ENCODE assay signal across 8 cellular contexts in genomic region chr4:139176299-139177048, GRCh38. TPM values are rescaled to one million over a fixed set of nuclear protein-coding genes. Genes with fewer than 3 reads are reported as not detected.
DNase-seq lines count a peak whose midpoint lies in the region; ATAC-seq, FAIRE-seq and TF ChIP-seq lines count a peak whose summit lies in the region.

No MANE protein-coding gene starts in this region.

- CTCF ChIA-PET in activated CD4-positive, alpha-beta T cell treated with anti-CD3 and anti-CD28 coated beads, Interleukin-2, amount 10 ng/mL, durations not matched to agents 7 days and 5 days (lab: Charles Lee) = interaction anchor here (0.6 to 1.7 kb wide), 3 partner anchors 23 to 479 kb away, joined by 3 to 6 read pairs (median 3); no protein-coding TSS in a partner anchor
- CTCF ChIA-PET in HepG2 (lab: Yijun Ruan, JAX; ENCODE audit: low intra/inter-chr PET ratio, low total read pairs) = no interaction called here

- TF ChIP-seq EP300 in HepG2 (IDR thresholded peaks at IDR 0.05; ENCODE audit: low read depth in 2 of 2, low read length in 2 of 2) (no peak; a peak in 1 of 4 replicates), HepG2 (CRISPR knock-in tag; IDR thresholded peaks at IDR 0.05; ENCODE audit: borderline replicate concordance) (no peak)

- no peaks in the 10 kb centered on the region for H3K9me3 ChIP-seq in HepG2 (ENCODE audit: low read length)

- no peak overlapping the region for H2AFZ ChIP-seq in HepG2 (ENCODE audit: low read length)

- H3K27ac Mint-ChIP-seq in activated CD4-positive, alpha-beta T cell treated with anti-CD3 and anti-CD28 coated beads, Interleukin-2, amount 10 ng/mL, durations not matched to agents 7 days and 5 days = peak overlapping the region; percentile 88
- H3K27ac Mint-ChIP-seq in dendritic cell treated with granulocyte-macrophage colony-stimulating factor and Interleukin-4, amounts not matched to agents 40 ng/mL and 50 ng/mL, for 4 days = peak overlapping the region; percentile 98

- H3K79me2 ChIP-seq in HepG2 (ENCODE audit: insufficient read depth, low read length) = peaks cover 39% of the 10 kb centered on the region

- peaks cover 47% of the 10 kb centered on the region for H3K4me1 ChIP-seq in HepG2 (ENCODE audit: insufficient read depth, low read length)

- intact Hi-C loops in dendritic cell treated with granulocyte-macrophage colony-stimulating factor and Interleukin-4, amounts not matched to agents 40 ng/mL and 50 ng/mL, for 4 days (cut with micrococcal nuclease) = loop anchor here (2.0 to 10.0 kb wide), 3 partner anchors 94 to 142 kb away; partner anchors contain the start of gene NAA15
- intact Hi-C loops in HepG2 (cut with micrococcal nuclease; ENCODE audit: unreplicated experiment) = loop anchor here (2.0 to 5.0 kb wide), 4 partner anchors 51 to 146 kb away; partner anchors contain the start of gene NAA15

- peak overlapping the region; percentile 97 for H3K27ac ChIP-seq in HepG2 (ENCODE audit: extremely low read length, insufficient read depth, low read length)

- peak; percentile 45; the same call in 1 of the 2 replicates for TF ChIP-seq RAD21 in HepG2 (CRISPR knock-in tag; IDR thresholded peaks at IDR 0.05)

- WGBS in HepG2 (ENCODE audit: low lambda C conversion rate) = 0% methylated on average over 6 of the region's 89 CpGs

- H3K36me3 Mint-ChIP-seq in activated CD4-positive, alpha-beta T cell treated with anti-CD3 and anti-CD28 coated beads, Interleukin-2, amount 10 ng/mL, durations not matched to agents 7 days and 5 days (ENCODE audit: low read depth) = no peaks in the 10 kb centered on the region
- peaks cover 30% of the 10 kb centered on the region for H3K36me3 Mint-ChIP-seq in dendritic cell treated with granulocyte-macrophage colony-stimulating factor and Interleukin-4, amounts not matched to agents 40 ng/mL and 50 ng/mL, for 4 days (ENCODE audit: low read depth)

- H3K4me3 Mint-ChIP-seq in activated CD4-positive, alpha-beta T cell treated with anti-CD3 and anti-CD28 coated beads, Interleukin-2, amount 10 ng/mL, durations not matched to agents 7 days and 5 days = peak overlapping the region; percentile 83
- peak overlapping the region; percentile 95 for H3K4me3 Mint-ChIP-seq in dendritic cell treated with granulocyte-macrophage colony-stimulating factor and Interleukin-4, amounts not matched to agents 40 ng/mL and 50 ng/mL, for 4 days

- no peaks in the 10 kb centered on the region for H3K36me3 ChIP-seq in HepG2 (replicated peaks in 1 of 2; ENCODE audit: control insufficient read depth in 1 of 2, insufficient read depth in 2 of 2, low read length in 2 of 2)

- H3K4me1 Mint-ChIP-seq in activated CD4-positive, alpha-beta T cell treated with anti-CD3 and anti-CD28 coated beads, Interleukin-2, amount 10 ng/mL, durations not matched to agents 7 days and 5 days = peaks cover 26% of the 10 kb centered on the region
- H3K4me1 Mint-ChIP-seq in dendritic cell treated with granulocyte-macrophage colony-stimulating factor and Interleukin-4, amounts not matched to agents 40 ng/mL and 50 ng/mL, for 4 days (ENCODE audit: low read depth) = peaks cover 23% of the 10 kb centered on the region

- TF ChIP-seq CTCF in HepG2 (CRISPR knock-in tag; IDR thresholded peaks at IDR 0.05) = peak; percentile 39

- H3K27me3 ChIP-seq in HepG2 (ENCODE audit: control insufficient read depth in 1 of 2, insufficient read depth in 2 of 2, low read length in 2 of 2) = no peaks in the 10 kb centered on the region

- POLR2A ChIA-PET in activated CD4-positive, alpha-beta T cell treated with anti-CD3 and anti-CD28 coated beads, Interleukin-2, amount 10 ng/mL, durations not matched to agents 7 days and 5 days (lab: Charles Lee) = no interaction called here
- POLR2A ChIA-PET in HepG2 (lab: Yijun Ruan, JAX) = interaction anchor here (0.8 to 3.8 kb wide), 9 partner anchors 9 to 161 kb away, joined by 3 to 37 read pairs (median 11); partner anchors contain the start of genes NAA15, NDUFC1 and NOCT

- 0 out of 4 replicates have a peak, but pooled peaks have one; percentile 15 to 19 for TF ChIP-seq POLR2A in HepG2 (IDR thresholded peaks at IDR 0.05; ENCODE audit: insufficient read depth in 1 of 2, low read depth in 2 of 2, low read length in 2 of 2)

- peaks cover 32% of the 10 kb centered on the region; the same call in 1 of the 2 replicates for H4K20me1 ChIP-seq in HepG2 (ENCODE audit: insufficient read depth, low read length)

- peak overlapping the region; percentile 87 for H3K4me2 ChIP-seq in HepG2 (ENCODE audit: low read depth, low read length)

- peak overlapping the region; percentile 61 to 97 (median 97) for H3K4me3 ChIP-seq in HepG2 (replicated peaks in 1 of 3; ENCODE audit: insufficient read depth in 1 of 3, low read depth in 2 of 3, low read length in 3 of 3)

- in situ Hi-C loops in HepG2 (cut with HindIII; ENCODE audit: extremely low pct_ligation_motif_present, low pct_unique_long_range_greater_than_20kb) = no loop called here

- ATAC-seq in HG03095 (IDR thresholded peaks at IDR 0.05; ENCODE audit: unreplicated experiment) (peak; percentile 21), HepG2 (peak; percentile 72)

- FAIRE-seq in HepG2 (lab: Jason Lieb, UNC) = no peak

- H3K9me3 Mint-ChIP-seq in activated CD4-positive, alpha-beta T cell treated with anti-CD3 and anti-CD28 coated beads, Interleukin-2, amount 10 ng/mL, durations not matched to agents 7 days and 5 days = no peaks in the 10 kb centered on the region
- no peaks in the 10 kb centered on the region for H3K9me3 Mint-ChIP-seq in dendritic cell treated with granulocyte-macrophage colony-stimulating factor and Interleukin-4, amounts not matched to agents 40 ng/mL and 50 ng/mL, for 4 days

- H3K9ac ChIP-seq in HepG2 (ENCODE audit: insufficient read depth, low read depth, low read length) = peak overlapping the region; percentile 97

- DNase-seq in NCI-H524 (lab: John Stamatoyannopoulos, UW) (peak; percentile 46 to 54), NCI-H524 treated with DMSO at 0.1 percent for 48 hours (lab: John Stamatoyannopoulos, UW) (no peak), NCI-H460 (ENCODE audit: extremely low read depth, low read depth) (peak; percentile 36), HepG2 (ENCODE audit: low spot score) (peak; percentile 83)
- peak; percentile 71 for DNase-seq in activated CD4-positive, alpha-beta T cell treated with anti-CD3 and anti-CD28 coated beads, Interleukin-2, amount 10 ng/mL, durations not matched to agents 7 days and 5 days
- peak; percentile 44 to 46 for DNase-seq in stimulated activated CD4-positive, alpha-beta T cell treated with anti-CD3 and anti-CD28 coated beads, Interleukin-2, amount 100 ng/mL, for 48 hours

- peaks cover 14% of the 10 kb centered on the region for H3K27me3 Mint-ChIP-seq in activated CD4-positive, alpha-beta T cell treated with anti-CD3 and anti-CD28 coated beads, Interleukin-2, amount 10 ng/mL, durations not matched to agents 7 days and 5 days
- H3K27me3 Mint-ChIP-seq in dendritic cell treated with granulocyte-macrophage colony-stimulating factor and Interleukin-4, amounts not matched to agents 40 ng/mL and 50 ng/mL, for 4 days = no peaks in the 10 kb centered on the region

- no TSS peak for BruUV-seq in HepG2 (replicated peaks; lab: Mats Ljungman, UMichigan)

TF ChIP-seq in HepG2, 621 proteins besides CTCF, POLR2A, EP300 and RAD21 (continues in another document):
- TF ChIP-seq GTF2F1 (IDR thresholded peaks at IDR 0.05; ENCODE audit: low read length) (no peak), SATB2 (CRISPR knock-in tag; IDR thresholded peaks at IDR 0.05) (no peak), ZNF691 (CRISPR knock-in tag; IDR thresholded peaks at IDR 0.05; ENCODE audit: borderline replicate concordance, low read depth) (peak; percentile 55; the same call in 1 of the 2 replicates), TBP (CRISPR knock-in tag; IDR thresholded peaks at IDR 0.05) (no peak)

RNA-seq across cellular contexts. Expression of gene ELF2, which starts 0.5 kb away (rescaled TPM):
- total RNA-seq in NCI-H460 (2014; rRNA removed; shearing (Covaris generic)) = 23.0 and 23.7 TPM in 2 replicates
- 10.9 and 17.4 TPM in 2 replicates for polyA plus RNA-seq in NCI-H460 (2014; cell fraction: nucleus; rRNA removed)
- 10 to 100 TPM; 44.5 to 50.6 TPM for total RNA-seq in activated CD4-positive, alpha-beta T cell treated with anti-CD3 and anti-CD28 coated beads, Interleukin-2, amount 10 ng/mL, durations not matched to agents 7 days and 5 days
- 35.4 and 44.5 TPM in 2 replicates for total RNA-seq in HepG2 (2016; rRNA removed; fragmentation: Illumina TruSeq; extraction: Trizol)
- total RNA-seq in HepG2 (2016; cell fraction: cytosol; rRNA removed; fragmentation: Illumina TruSeq; extraction: Trizol; ENCODE audit: low read depth) = 33.4 and 38.1 TPM in 2 replicates
- total RNA-seq in HepG2 (2016; cell fraction: insoluble cytoplasmic fraction; rRNA removed; fragmentation: Illumina TruSeq; extraction: Trizol) = 34.3 and 42.9 TPM in 2 replicates
- total RNA-seq in HepG2 (2016; cell fraction: membrane; rRNA removed; fragmentation: Illumina TruSeq; extraction: Trizol) = 31.5 and 31.6 TPM in 2 replicates
- total RNA-seq in HepG2 (2016; cell fraction: nucleus; rRNA removed; fragmentation: Illumina TruSeq; extraction: Trizol) = 34.9 and 35.6 TPM in 2 replicates
- 24.2 and 28.6 TPM in 2 replicates for polyA plus RNA-seq in HepG2 (2011; rRNA removed)
- 14.5 and 18.0 TPM in 2 replicates for polyA plus RNA-seq in HepG2 (2011; cell fraction: cytosol; rRNA removed)
- polyA plus RNA-seq in HepG2 (2011; cell fraction: nucleus; rRNA removed) = 18.4 and 19.9 TPM in 2 replicates
- polyA plus RNA-seq in HepG2 (2012) = 19.5 and 21.8 TPM in 2 replicates
- polyA plus RNA-seq in HepG2 (2016; cell fraction: cytosol; fragmentation: Illumina TruSeq; extraction: Trizol; ENCODE audit: low read depth) = 2.4 and 3.0 TPM in 2 replicates
- 25.1 and 29.8 TPM in 2 replicates for polyA plus RNA-seq in HepG2 (2016; cell fraction: insoluble cytoplasmic fraction; fragmentation: Illumina TruSeq; extraction: Trizol; ENCODE audit: low read depth)
- polyA plus RNA-seq in HepG2 (2016; cell fraction: membrane; fragmentation: Illumina TruSeq; extraction: Trizol; ENCODE audit: low read depth) = 6.9 and 7.7 TPM in 2 replicates
- polyA plus RNA-seq in HepG2 (2016; cell fraction: nucleus; fragmentation: Illumina TruSeq; extraction: Trizol; ENCODE audit: insufficient read depth, low read depth) = 35.5 and 38.0 TPM in 2 replicates
- polyA minus RNA-seq in HepG2 (2011; rRNA and poly(A)+ RNA removed; ENCODE audit: low replicate concordance) = 30.9 and 40.2 TPM in 2 replicates
- polyA minus RNA-seq in HepG2 (2011; cell fraction: cytosol; rRNA and poly(A)+ RNA removed) = 25.8 and 27.5 TPM in 2 replicates
- polyA minus RNA-seq in HepG2 (2011; cell fraction: nucleus; rRNA and poly(A)+ RNA removed) = 69.3 and 81.7 TPM in 2 replicates
